Comparison of ENCODE assay signal across 9 cellular contexts in genomic region chr3:100209948-100210776, GRCh38. TPM values are rescaled to one million over a fixed set of nuclear protein-coding genes. Genes with fewer than 3 reads are reported as not detected.
DNase-seq lines count a peak whose midpoint lies in the region; ATAC-seq, FAIRE-seq and TF ChIP-seq lines count a peak whose summit lies in the region.
"Had no signal": no experiment of that assay in that cellular context is flagged by ENCODE, and none has a peak within 500 bp of the region (broad histone marks: within the 10 kb centered on the region; RNA-seq: fewer than 3 reads in every experiment).

No MANE protein-coding gene starts in this region.

- DNase-seq in NCI-H1417 (lab: John Stamatoyannopoulos, UW), result peak in 2 of 3 experiments; percentile 44 to 69
- DNase-seq in NCI-H1417 treated with DMSO at 0.1 percent for 48 hours (lab: John Stamatoyannopoulos, UW), result no peak
- no peak for DNase-seq in activated CD4-positive, alpha-beta memory T cell treated with anti-CD3 and anti-CD28 coated beads for 36 hours
- peak; percentile 9 for DNase-seq in HepG2 (ENCODE audit: low spot score)
- no peak for DNase-seq in NCI-H510A treated with DMSO at 0.1 percent for 48 hours (lab: John Stamatoyannopoulos, UW)
- DNase-seq in glutamatergic neuron, result no peak
- no peak for DNase-seq in C1 segment of cervical spinal cord (lab: John Stamatoyannopoulos, UW)

- no peaks in the 10 kb centered on the region for H4K20me1 ChIP-seq in HepG2 (ENCODE audit: insufficient read depth, low read length)

- H3K27ac ChIP-seq in HepG2 (ENCODE audit: extremely low read length, insufficient read depth, low read length), result no peak overlapping the region
- H3K27ac ChIP-seq: A549 had no signal

- FAIRE-seq in HepG2 (lab: Jason Lieb, UNC), result no peak
- FAIRE-seq: A549 had no signal

- TF ChIP-seq RAD21 in HepG2 (CRISPR knock-in tag; IDR thresholded peaks at IDR 0.05), result no peak

- POLR2A ChIA-PET in activated CD4-positive, alpha-beta memory T cell treated with anti-CD3 and anti-CD28 coated beads for 36 hours (lab: Charles Lee), result no interaction called here
- POLR2A ChIA-PET in HepG2 (lab: Yijun Ruan, JAX), result no interaction called here

- no peaks in the 10 kb centered on the region for H3K9me3 ChIP-seq in HepG2 (ENCODE audit: low read length)
- H3K9me3 ChIP-seq: A549 had no signal

- peak; percentile 97 for ATAC-seq in HG02943 (IDR thresholded peaks at IDR 0.05; ENCODE audit: low read depth, unreplicated experiment)
- no peak for ATAC-seq in HepG2
- ATAC-seq: A549 had no signal

- in situ Hi-C loops in HepG2 (cut with HindIII; ENCODE audit: extremely low pct_ligation_motif_present, low pct_unique_long_range_greater_than_20kb), result no loop called here

- H3K27me3 ChIP-seq in HepG2 (ENCODE audit: control insufficient read depth in 1 of 2, insufficient read depth in 2 of 2, low read length in 2 of 2), result no peaks in the 10 kb centered on the region

- intact Hi-C loops in activated CD4-positive, alpha-beta memory T cell treated with anti-CD3 and anti-CD28 coated beads for 36 hours (cut with micrococcal nuclease), result loop anchor here (2.0 to 5.0 kb wide), 2 partner anchors 37 to 123 kb away; no protein-coding TSS in a partner anchor
- intact Hi-C loops in HepG2 (cut with micrococcal nuclease; ENCODE audit: unreplicated experiment), result no loop called here

- H3K9me3 Mint-ChIP-seq in activated CD4-positive, alpha-beta memory T cell treated with anti-CD3 and anti-CD28 coated beads for 36 hours, result no peaks in the 10 kb centered on the region
- H3K9me3 Mint-ChIP-seq in glutamatergic neuron (ENCODE audit: unreplicated experiment), result no peaks in the 10 kb centered on the region

- no peak overlapping the region for H3K4me3 ChIP-seq in HepG2 (replicated peaks in 1 of 3; ENCODE audit: insufficient read depth in 1 of 3, low read depth in 2 of 3, low read length in 3 of 3)
- H3K4me3 ChIP-seq: A549 had no signal

- H3K4me3 Mint-ChIP-seq in activated CD4-positive, alpha-beta memory T cell treated with anti-CD3 and anti-CD28 coated beads for 36 hours, result peak overlapping the region; percentile 12
- H3K4me3 Mint-ChIP-seq in glutamatergic neuron (ENCODE audit: unreplicated experiment), result no peak overlapping the region

- WGBS in HepG2 (ENCODE audit: low lambda C conversion rate), result 63% methylated on average over 2 of the region's 2 CpGs

- no TSS peak for BruUV-seq in HepG2 (replicated peaks; lab: Mats Ljungman, UMichigan)

- CTCF ChIA-PET in activated CD4-positive, alpha-beta memory T cell treated with anti-CD3 and anti-CD28 coated beads for 36 hours (lab: Charles Lee), result no interaction called here
- CTCF ChIA-PET in HepG2 (lab: Yijun Ruan, JAX; ENCODE audit: low intra/inter-chr PET ratio, low total read pairs), result no interaction called here

- H3K79me2 ChIP-seq in HepG2 (ENCODE audit: insufficient read depth, low read length), result no peaks in the 10 kb centered on the region

- H3K27me3 Mint-ChIP-seq in activated CD4-positive, alpha-beta memory T cell treated with anti-CD3 and anti-CD28 coated beads for 36 hours, result no peaks in the 10 kb centered on the region
- peaks cover 2% of the 10 kb centered on the region for H3K27me3 Mint-ChIP-seq in glutamatergic neuron (ENCODE audit: unreplicated experiment)

- TF ChIP-seq EP300 in HepG2 (IDR thresholded peaks at IDR 0.05; ENCODE audit: low read depth in 2 of 2, low read length in 2 of 2), result no peak
- no peak for TF ChIP-seq EP300 in HepG2 (CRISPR knock-in tag; IDR thresholded peaks at IDR 0.05; ENCODE audit: borderline replicate concordance)

- no peak overlapping the region for H3K9ac ChIP-seq in HepG2 (ENCODE audit: insufficient read depth, low read depth, low read length)

- H3K36me3 ChIP-seq in HepG2 (replicated peaks in 1 of 2; ENCODE audit: control insufficient read depth in 1 of 2, insufficient read depth in 2 of 2, low read length in 2 of 2), result no peaks in the 10 kb centered on the region

- TF ChIP-seq POLR2A in HepG2 (IDR thresholded peaks at IDR 0.05; ENCODE audit: insufficient read depth in 1 of 2, low read depth in 2 of 2, low read length in 2 of 2), result no peak

- peak overlapping the region; percentile 4 for H3K27ac Mint-ChIP-seq in activated CD4-positive, alpha-beta memory T cell treated with anti-CD3 and anti-CD28 coated beads for 36 hours
- no peak overlapping the region for H3K27ac Mint-ChIP-seq in glutamatergic neuron (ENCODE audit: unreplicated experiment)

- peak overlapping the region; percentile 55 for H2AFZ ChIP-seq in HepG2 (ENCODE audit: low read length)

- peaks cover 29% of the 10 kb centered on the region for H3K4me1 ChIP-seq in HepG2 (ENCODE audit: insufficient read depth, low read length)
- H3K4me1 ChIP-seq: A549 had no signal

- H3K4me2 ChIP-seq in HepG2 (ENCODE audit: low read depth, low read length), result peak overlapping the region; percentile 45
- H3K4me2 ChIP-seq: A549 had no signal

- no peaks in the 10 kb centered on the region for H3K36me3 Mint-ChIP-seq in activated CD4-positive, alpha-beta memory T cell treated with anti-CD3 and anti-CD28 coated beads for 36 hours
- no peaks in the 10 kb centered on the region for H3K36me3 Mint-ChIP-seq in glutamatergic neuron (ENCODE audit: unreplicated experiment)

- peaks cover 15% of the 10 kb centered on the region for H3K4me1 Mint-ChIP-seq in activated CD4-positive, alpha-beta memory T cell treated with anti-CD3 and anti-CD28 coated beads for 36 hours (ENCODE audit: low read depth)
- no peaks in the 10 kb centered on the region for H3K4me1 Mint-ChIP-seq in glutamatergic neuron (ENCODE audit: low read depth, unreplicated experiment)

- TF ChIP-seq CTCF in HepG2 (CRISPR knock-in tag; IDR thresholded peaks at IDR 0.05), result no peak
- no peak for TF ChIP-seq CTCF in glutamatergic neuron (IDR thresholded peaks at IDR 0.05; ENCODE audit: partially characterized antibody, unreplicated experiment)

TF ChIP-seq in HepG2, 621 proteins besides CTCF, POLR2A, EP300 and RAD21:
- TF ChIP-seq PCBP2 (optimal IDR thresholded peaks at IDR 0.05; ENCODE audit: low read depth, low read length, poor library complexity, severe bottlenecking) (no peak), TMF1 (CRISPR knock-in tag; IDR thresholded peaks at IDR 0.05; ENCODE audit: low read depth) (0 out of 2 replicates have a peak, but pooled peaks have one; percentile 27)

RNA-seq across cellular contexts. Expression of gene TBC1D23, which starts 50.6 kb away (rescaled TPM):
- total RNA-seq in activated CD4-positive, alpha-beta memory T cell treated with anti-CD3 and anti-CD28 coated beads for 36 hours, result 10 to 100 TPM; 17.8 to 22.7 TPM
- 28.7 and 44.5 TPM in 2 replicates for total RNA-seq in HepG2 (2016; rRNA removed; fragmentation: Illumina TruSeq; extraction: Trizol)
- 5.2 and 5.6 TPM in 2 replicates for total RNA-seq in HepG2 (2016; cell fraction: cytosol; rRNA removed; fragmentation: Illumina TruSeq; extraction: Trizol; ENCODE audit: low read depth)
- total RNA-seq in HepG2 (2016; cell fraction: insoluble cytoplasmic fraction; rRNA removed; fragmentation: Illumina TruSeq; extraction: Trizol), result 29.0 and 42.5 TPM in 2 replicates
- total RNA-seq in HepG2 (2016; cell fraction: membrane; rRNA removed; fragmentation: Illumina TruSeq; extraction: Trizol), result 9.4 and 12.5 TPM in 2 replicates
- total RNA-seq in HepG2 (2016; cell fraction: nucleus; rRNA removed; fragmentation: Illumina TruSeq; extraction: Trizol), result 35.8 and 37.8 TPM in 2 replicates
- polyA plus RNA-seq in HepG2 (2011; rRNA removed), result 26.5 and 35.4 TPM in 2 replicates
- 8.8 and 13.6 TPM in 2 replicates for polyA plus RNA-seq in HepG2 (2011; cell fraction: cytosol; rRNA removed)
- polyA plus RNA-seq in HepG2 (2011; cell fraction: nucleus; rRNA removed), result 13.1 and 13.7 TPM in 2 replicates
- polyA plus RNA-seq in HepG2 (2012), result 26.0 and 27.5 TPM in 2 replicates
- polyA plus RNA-seq in HepG2 (2016; cell fraction: cytosol; fragmentation: Illumina TruSeq; extraction: Trizol; ENCODE audit: low read depth), result 1.2 and 1.3 TPM in 2 replicates
- polyA plus RNA-seq in HepG2 (2016; cell fraction: insoluble cytoplasmic fraction; fragmentation: Illumina TruSeq; extraction: Trizol; ENCODE audit: low read depth), result 22.6 and 26.1 TPM in 2 replicates
- 4.5 and 4.6 TPM in 2 replicates for polyA plus RNA-seq in HepG2 (2016; cell fraction: membrane; fragmentation: Illumina TruSeq; extraction: Trizol; ENCODE audit: low read depth)
- 24.7 and 25.8 TPM in 2 replicates for polyA plus RNA-seq in HepG2 (2016; cell fraction: nucleus; fragmentation: Illumina TruSeq; extraction: Trizol; ENCODE audit: insufficient read depth, low read depth)
- polyA minus RNA-seq in HepG2 (2011; rRNA and poly(A)+ RNA removed; ENCODE audit: low replicate concordance), result 22.9 and 28.9 TPM in 2 replicates
- 25.6 and 28.5 TPM in 2 replicates for polyA minus RNA-seq in HepG2 (2011; cell fraction: cytosol; rRNA and poly(A)+ RNA removed)
- polyA minus RNA-seq in HepG2 (2011; cell fraction: nucleus; rRNA and poly(A)+ RNA removed), result 66.4 and 71.1 TPM in 2 replicates
- total RNA-seq in glutamatergic neuron (ENCODE audit: unreplicated experiment), result 33.2 TPM

Comparison
In these comparisons a context has a peak if more than half of its experiments do, and no peak if none do; other contexts are left out.
1. DNase-seq: peak in NCI-H1417 (2 of 3) and HepG2 (single experiment); none in NCI-H1417 treated with DMSO at 0.1 percent for 48 hours (single experiment), activated CD4-positive, alpha-beta memory T cell treated with anti-CD3 and anti-CD28 coated beads for 36 hours (single experiment), NCI-H510A treated with DMSO at 0.1 percent for 48 hours (single experiment), glutamatergic neuron (single experiment) and C1 segment of cervical spinal cord (0 of 14).